In genomic region chr14:54109521-54110120, GRCh38 we compare ENCODE assay signal across 19 cellular contexts.
DNase-seq lines count a peak whose midpoint lies in the region; ATAC-seq, FAIRE-seq and TF ChIP-seq lines count a peak whose summit lies in the region.
"Had no signal": no experiment of that assay in that cellular context is flagged by ENCODE, and none has a peak within 500 bp of the region (broad histone marks: within the 10 kb centered on the region; RNA-seq: fewer than 3 reads in every experiment).

No MANE protein-coding gene starts in this region.

- H3K4ac ChIP-seq in mesenchymal stem cell (ENCODE audit: low read depth in 1 of 2, low read length in 2 of 2) = no peak overlapping the region

- CTCF ChIA-PET in mammary epithelial cell (lab: Charles Lee; ENCODE audit: low non-redundant PET) = no interaction called here

- H3K4me1 ChIP-seq in ACC112 (ENCODE audit: control insufficient read depth, insufficient read depth, low read length, unreplicated experiment) = peaks cover 35% of the 10 kb centered on the region
- H3K4me1 ChIP-seq in mammary epithelial cell (ENCODE audit: insufficient read depth, low read length) = peaks cover 59% of the 10 kb centered on the region
- peaks cover 3% of the 10 kb centered on the region for H3K4me1 ChIP-seq in mesenchymal stem cell (ENCODE audit: control insufficient read depth, insufficient read depth, low read depth, low read length)
- H3K4me1 ChIP-seq: BE2C had no signal

- no peak overlapping the region for H4K91ac ChIP-seq in mesenchymal stem cell (ENCODE audit: low read length)

- DNase-seq in HTR-8/SVneo (ENCODE audit: insufficient read length, low spot score) (no peak), mammary epithelial cell (peak; percentile 48), mesenchymal stem cell (no peak), natural killer cell (no peak)
- DNase-seq in stimulated activated naive B cell treated with anti-CD40 and anti-IgM and Interleukin-4, amounts not matched to agents 10 μg/mL and 1 μg/mL and 100 μg/mL, for 72 hours = no peak
- DNase-seq in activated T-helper 2 cell treated with anti-CD3 and anti-CD28 coated beads, Interferon-gamma antibody, Interleukin-2, Interleukin-4, amounts not matched to agents 10 μg/mL and 5 μg/mL and 100 μg/mL, durations not matched to agents 14 hours and 24 hours and 36 hours (ENCODE audit: low spot score) = no peak
- DNase-seq: BE2C; Caco-2; CD4-positive, CD25-positive, alpha-beta regulatory T cell; DMS153; KBM-7; MV-4-11; NCI-H510A treated with DMSO at 0.1 percent for 48 hours; NCI-H774; Right ventricle myocardium superior had no signal

- no peak overlapping the region for H2AK5ac ChIP-seq in mesenchymal stem cell (ENCODE audit: low read length, severe bottlenecking)

- peaks cover 0 to 7% of the 10 kb centered on the region in 2 donors for H3K9me3 Mint-ChIP-seq in stimulated activated naive B cell treated with anti-CD40 and anti-IgM and Interleukin-4, amounts not matched to agents 10 μg/mL and 1 μg/mL and 100 μg/mL, for 72 hours
- peaks cover 4 to 5% of the 10 kb centered on the region in 2 donors for H3K9me3 Mint-ChIP-seq in natural killer cell
- H3K9me3 Mint-ChIP-seq in activated T-helper 2 cell treated with anti-CD3 and anti-CD28 coated beads, Interferon-gamma antibody, Interleukin-2, Interleukin-4, amounts not matched to agents 10 μg/mL and 5 μg/mL and 100 μg/mL, durations not matched to agents 14 hours and 24 hours and 36 hours = peaks cover 3% of the 10 kb centered on the region
- H3K9me3 Mint-ChIP-seq: GM23338 had no signal

- H3K18ac ChIP-seq in mesenchymal stem cell (ENCODE audit: low read depth in 1 of 2, low read length in 2 of 2) = peak overlapping the region; percentile 14 to 40

- no peaks in the 10 kb centered on the region for H4K20me1 ChIP-seq in mammary epithelial cell (ENCODE audit: insufficient read depth, low read length)

- no peaks in the 10 kb centered on the region for H3K79me2 ChIP-seq in ACC112 (ENCODE audit: control insufficient read depth, insufficient read depth, low read length, unreplicated experiment)
- H3K79me2 ChIP-seq in mammary epithelial cell (ENCODE audit: insufficient read depth, low read length) = no peaks in the 10 kb centered on the region

- H3K9me3 ChIP-seq in mammary epithelial cell (replicated peaks; ENCODE audit: insufficient read depth, low read length) (no peaks in the 10 kb centered on the region), mesenchymal stem cell (ENCODE audit: control insufficient read depth, low read length) (no peaks in the 10 kb centered on the region)
- H3K9me3 ChIP-seq: BE2C, Caco-2 had no signal

- no peaks in the 10 kb centered on the region for H3K79me1 ChIP-seq in mesenchymal stem cell (replicated peaks; ENCODE audit: low read length, poor library complexity, severe bottlenecking)

- H3K27ac Mint-ChIP-seq in stimulated activated naive B cell treated with anti-CD40 and anti-IgM and Interleukin-4, amounts not matched to agents 10 μg/mL and 1 μg/mL and 100 μg/mL, for 72 hours = no peak overlapping the region
- no peak overlapping the region for H3K27ac Mint-ChIP-seq in natural killer cell
- H3K27ac Mint-ChIP-seq in activated T-helper 2 cell treated with anti-CD3 and anti-CD28 coated beads, Interferon-gamma antibody, Interleukin-2, Interleukin-4, amounts not matched to agents 10 μg/mL and 5 μg/mL and 100 μg/mL, durations not matched to agents 14 hours and 24 hours and 36 hours = no peak overlapping the region
- H3K27ac Mint-ChIP-seq: CD4-positive, CD25-positive, alpha-beta regulatory T cell; GM23338 had no signal

- H3K14ac ChIP-seq in mesenchymal stem cell (ENCODE audit: low read length in 2 of 2) = peak overlapping the region in 1 of 2 experiments; percentile 28

- H4K8ac ChIP-seq in mesenchymal stem cell (ENCODE audit: low read length) = no peak overlapping the region

- H2BK120ac ChIP-seq in mesenchymal stem cell (ENCODE audit: low read depth, low read length) = no peak overlapping the region

- H3K36me3 ChIP-seq in ACC112 (ENCODE audit: insufficient read depth, low read length) (no peaks in the 10 kb centered on the region), mammary epithelial cell (ENCODE audit: insufficient read depth, low read length) (no peaks in the 10 kb centered on the region), mesenchymal stem cell (ENCODE audit: control insufficient read depth in 1 of 2, insufficient read depth in 2 of 2, low read depth in 1 of 2, low read length in 2 of 2) (no peaks in the 10 kb centered on the region)
- H3K36me3 ChIP-seq: BE2C had no signal

- peak; percentile 89 for FAIRE-seq in HTR-8/SVneo (lab: Jason Lieb, UNC)
- FAIRE-seq: GM12878, GM19239 had no signal

- H3K9ac ChIP-seq in mammary epithelial cell (ENCODE audit: insufficient read depth, low read length) (no peak overlapping the region), mesenchymal stem cell (ENCODE audit: low read length) (no peak overlapping the region)

- intact Hi-C loops in mammary epithelial cell (cut with micrococcal nuclease) = loop anchor here (5.0 to 10.0 kb wide), 2 partner anchors 205 to 288 kb away; partner anchors contain the start of gene CDKN3
- intact Hi-C loops in natural killer cell (cut with micrococcal nuclease) = no loop called here
- intact Hi-C loops in activated T-helper 2 cell treated with anti-CD3 and anti-CD28 coated beads, Interferon-gamma antibody, Interleukin-2, Interleukin-4, amounts not matched to agents 10 μg/mL and 5 μg/mL and 100 μg/mL, durations not matched to agents 14 hours and 24 hours and 36 hours (cut with micrococcal nuclease) = no loop called here

- WGBS in mammary epithelial cell (ENCODE audit: low coverage, missing lambda C conversion rate) = 75% methylated on average over 2 of the region's 2 CpGs
- WGBS in mesenchymal stem cell = 95% methylated on average over 2 of the region's 2 CpGs

- ATAC-seq in stimulated activated naive B cell treated with anti-CD40 and anti-IgM and Interleukin-4, amounts not matched to agents 10 μg/mL and 1 μg/mL and 100 μg/mL, for 72 hours (replicated peaks) = no peak
- no peak for ATAC-seq in natural killer cell
- ATAC-seq: GM12878, GM23338 had no signal

- no peak overlapping the region for H3K4me3 ChIP-seq in ACC112 (ENCODE audit: low read depth, low read length)
- no peak overlapping the region for H3K4me3 ChIP-seq in mammary epithelial cell (replicated peaks in 1 of 3; ENCODE audit: insufficient read depth in 1 of 3, low read depth in 2 of 3, low read length in 3 of 3)
- no peak overlapping the region for H3K4me3 ChIP-seq in mesenchymal stem cell (ENCODE audit: insufficient read depth in 1 of 2, low read depth in 1 of 2, low read length in 2 of 2)
- H3K4me3 ChIP-seq: GM12878, GM23338 had no signal

- H2BK5ac ChIP-seq in mesenchymal stem cell (ENCODE audit: low read depth, low read length, poor library complexity, severe bottlenecking) = peak overlapping the region; percentile 62

- H3K36me3 Mint-ChIP-seq in stimulated activated naive B cell treated with anti-CD40 and anti-IgM and Interleukin-4, amounts not matched to agents 10 μg/mL and 1 μg/mL and 100 μg/mL, for 72 hours = no peaks in the 10 kb centered on the region
- H3K36me3 Mint-ChIP-seq in natural killer cell = no peaks in the 10 kb centered on the region
- no peaks in the 10 kb centered on the region for H3K36me3 Mint-ChIP-seq in activated T-helper 2 cell treated with anti-CD3 and anti-CD28 coated beads, Interferon-gamma antibody, Interleukin-2, Interleukin-4, amounts not matched to agents 10 μg/mL and 5 μg/mL and 100 μg/mL, durations not matched to agents 14 hours and 24 hours and 36 hours (ENCODE audit: low read depth)
- H3K36me3 Mint-ChIP-seq: CD4-positive, CD25-positive, alpha-beta regulatory T cell had no signal

- TF ChIP-seq CTCF in mammary epithelial cell (conservative IDR thresholded peaks at IDR 0.05 in 1 of 2, IDR thresholded peaks at IDR 0.05 in 1 of 2; ENCODE audit: extremely low read depth in 1 of 2, insufficient read depth in 1 of 2, low read depth in 1 of 2, low read length in 2 of 2) (no peak), natural killer cell (IDR thresholded peaks at IDR 0.05) (no peak)

- no peak overlapping the region for H2AFZ ChIP-seq in ACC112 (ENCODE audit: low read length, unreplicated experiment)
- H2AFZ ChIP-seq in mammary epithelial cell (ENCODE audit: low read depth, low read length) = no peak overlapping the region
- H2AFZ ChIP-seq in mesenchymal stem cell (ENCODE audit: low read depth, low read length) = no peak overlapping the region
- H2AFZ ChIP-seq: GM23338 had no signal

- H3K27me3 ChIP-seq in ACC112 (ENCODE audit: insufficient read depth, low read length) (no peaks in the 10 kb centered on the region), mammary epithelial cell (ENCODE audit: insufficient read depth, low read length) (no peaks in the 10 kb centered on the region), mesenchymal stem cell (ENCODE audit: control insufficient read depth in 1 of 2, insufficient read depth in 1 of 2, low read length in 2 of 2) (no peaks in the 10 kb centered on the region)

- dilution Hi-C loops in mammary epithelial cell (cut with HindIII; ENCODE audit: low sequenced_read_pairs) = no loop called here

- peak overlapping the region; percentile 49; the same call in 1 of the 2 replicates for H3K27ac ChIP-seq in ACC112 (ENCODE audit: low read depth, low read length)
- peak overlapping the region; percentile 92 for H3K27ac ChIP-seq in mammary epithelial cell (ENCODE audit: insufficient read depth, low read depth, low read length)
- H3K27ac ChIP-seq in mesenchymal stem cell (ENCODE audit: low read length, poor library complexity, severe bottlenecking) = peak overlapping the region; percentile 68

- peak overlapping the region in 1 of 2 experiments; percentile 54 for H2BK12ac ChIP-seq in mesenchymal stem cell (ENCODE audit: low read length in 2 of 2)

- no peak overlapping the region for H3K4me3 Mint-ChIP-seq in stimulated activated naive B cell treated with anti-CD40 and anti-IgM and Interleukin-4, amounts not matched to agents 10 μg/mL and 1 μg/mL and 100 μg/mL, for 72 hours
- no peak overlapping the region for H3K4me3 Mint-ChIP-seq in natural killer cell
- no peak overlapping the region for H3K4me3 Mint-ChIP-seq in activated T-helper 2 cell treated with anti-CD3 and anti-CD28 coated beads, Interferon-gamma antibody, Interleukin-2, Interleukin-4, amounts not matched to agents 10 μg/mL and 5 μg/mL and 100 μg/mL, durations not matched to agents 14 hours and 24 hours and 36 hours (ENCODE audit: low read depth)
- H3K4me3 Mint-ChIP-seq: CD4-positive, CD25-positive, alpha-beta regulatory T cell; GM23338 had no signal

- BruUV-seq in mammary epithelial cell (replicated peaks; lab: Mats Ljungman, UMichigan) = no TSS peak

- no peak overlapping the region for H3K23ac ChIP-seq in mesenchymal stem cell (ENCODE audit: low read length in 2 of 2)

- in situ Hi-C loops in mammary epithelial cell (cut with MboI; ENCODE audit: low sequenced_read_pairs in 2 of 2) = no loop called here

- no peaks in the 10 kb centered on the region for H3K4me1 Mint-ChIP-seq in stimulated activated naive B cell treated with anti-CD40 and anti-IgM and Interleukin-4, amounts not matched to agents 10 μg/mL and 1 μg/mL and 100 μg/mL, for 72 hours
- H3K4me1 Mint-ChIP-seq in natural killer cell = no peaks in the 10 kb centered on the region
- no peaks in the 10 kb centered on the region for H3K4me1 Mint-ChIP-seq in activated T-helper 2 cell treated with anti-CD3 and anti-CD28 coated beads, Interferon-gamma antibody, Interleukin-2, Interleukin-4, amounts not matched to agents 10 μg/mL and 5 μg/mL and 100 μg/mL, durations not matched to agents 14 hours and 24 hours and 36 hours (ENCODE audit: low read depth)
- H3K4me1 Mint-ChIP-seq: CD4-positive, CD25-positive, alpha-beta regulatory T cell had no signal

- H3K27me3 Mint-ChIP-seq in stimulated activated naive B cell treated with anti-CD40 and anti-IgM and Interleukin-4, amounts not matched to agents 10 μg/mL and 1 μg/mL and 100 μg/mL, for 72 hours = peaks cover 4 to 8% of the 10 kb centered on the region in 2 donors
- H3K27me3 Mint-ChIP-seq in natural killer cell (ENCODE audit: low read depth in 2 of 2) = no peaks in the 10 kb centered on the region
- no peaks in the 10 kb centered on the region for H3K27me3 Mint-ChIP-seq in activated T-helper 2 cell treated with anti-CD3 and anti-CD28 coated beads, Interferon-gamma antibody, Interleukin-2, Interleukin-4, amounts not matched to agents 10 μg/mL and 5 μg/mL and 100 μg/mL, durations not matched to agents 14 hours and 24 hours and 36 hours (ENCODE audit: low read depth)
- H3K27me3 Mint-ChIP-seq: CD4-positive, CD25-positive, alpha-beta regulatory T cell had no signal

- no peak overlapping the region for H2BK15ac ChIP-seq in mesenchymal stem cell (ENCODE audit: low read depth, poor library complexity, severe bottlenecking)

- H3K4me2 ChIP-seq in mammary epithelial cell (ENCODE audit: insufficient read depth, low read depth, low read length) = peak overlapping the region; percentile 47
- H3K4me2 ChIP-seq in mesenchymal stem cell (ENCODE audit: low read length, poor library complexity, severe bottlenecking) = no peak overlapping the region
- H3K4me2 ChIP-seq: GM23338 had no signal
